8 cellular contexts compared by ENCODE assay signal in genomic region chr2:85889648-85890281, GRCh38. TPM values are rescaled to one million over a fixed set of nuclear protein-coding genes. Genes with fewer than 3 reads are reported as not detected.
DNase-seq lines count a peak whose midpoint lies in the region; FAIRE-seq and TF ChIP-seq lines count a peak whose summit lies in the region.

No MANE protein-coding gene starts in this region.

- no peaks in the 10 kb centered on the region for H4K20me1 ChIP-seq in SU-DHL-6 (ENCODE audit: low read depth, low read length)

- WGBS in prostate gland, result 17% methylated on average over 20 of the region's 20 CpGs

- H3K4me1 ChIP-seq in prostate gland (replicated peaks), result no peaks in the 10 kb centered on the region

- H3K27ac ChIP-seq in SU-DHL-6 (ENCODE audit: low read depth, low read length) (no peak overlapping the region), prostate gland (peak overlapping the region; percentile 74 to 82)

- no peaks in the 10 kb centered on the region for H3K27me3 ChIP-seq in GM06990 (replicated peaks; ENCODE audit: control insufficient read depth, insufficient read depth, low read length)
- H3K27me3 ChIP-seq in SU-DHL-6 (ENCODE audit: low read length), result no peaks in the 10 kb centered on the region
- H3K27me3 ChIP-seq in prostate gland (replicated peaks; ENCODE audit: insufficient read depth), result no peaks in the 10 kb centered on the region

- H3K4me2 ChIP-seq in SU-DHL-6 (ENCODE audit: low read depth, low read length, poor library complexity, severe bottlenecking), result peak overlapping the region; percentile 88

- no peaks in the 10 kb centered on the region for H3K79me2 ChIP-seq in SU-DHL-6 (ENCODE audit: insufficient read depth, low read length)

- intact Hi-C loops in prostate gland (cut with DNase I), result loop anchor here (1.0 to 10.0 kb wide), 6 partner anchors 37 to 191 kb away; no protein-coding TSS in a partner anchor

- H3K36me3 ChIP-seq in GM06990 (ENCODE audit: control insufficient read depth, insufficient read depth, low read length) (no peaks in the 10 kb centered on the region), SU-DHL-6 (ENCODE audit: low read length) (no peaks in the 10 kb centered on the region), prostate gland (no peaks in the 10 kb centered on the region)

- H3K36me3 Mint-ChIP-seq in glutamatergic neuron (ENCODE audit: unreplicated experiment), result peaks cover 4% of the 10 kb centered on the region

- no peaks in the 10 kb centered on the region for H3K9me2 ChIP-seq in SU-DHL-6 (replicated peaks; ENCODE audit: insufficient read depth, low read length)

- peak overlapping the region; percentile 90 for H3K4me3 Mint-ChIP-seq in glutamatergic neuron (ENCODE audit: unreplicated experiment)

- TF ChIP-seq CTCF in GM06990 (IDR thresholded peaks at IDR 0.05; ENCODE audit: insufficient read depth, low read length, poor library complexity, severe bottlenecking), result no peak
- no peak for TF ChIP-seq CTCF in SU-DHL-6 (IDR thresholded peaks at IDR 0.05; ENCODE audit: insufficient read depth, low read length, poor library complexity, severe bottlenecking)
- no peak for TF ChIP-seq CTCF in glutamatergic neuron (IDR thresholded peaks at IDR 0.05; ENCODE audit: partially characterized antibody, unreplicated experiment)
- no peak for TF ChIP-seq CTCF in prostate gland (IDR thresholded peaks at IDR 0.05)

- H2AFZ ChIP-seq in SU-DHL-6 (ENCODE audit: low read depth, low read length, severe bottlenecking), result peak overlapping the region; percentile 96

- H3K9me3 Mint-ChIP-seq in glutamatergic neuron (ENCODE audit: unreplicated experiment), result peaks cover 16% of the 10 kb centered on the region

- H3K4me3 ChIP-seq in GM06990 (replicated peaks; ENCODE audit: low read depth, low read length), result peak overlapping the region; percentile 65
- H3K4me3 ChIP-seq in SU-DHL-6 (ENCODE audit: insufficient read depth, low read length, poor library complexity, severe bottlenecking), result peak overlapping the region; percentile 82
- peak overlapping the region; percentile 76 to 86 for H3K4me3 ChIP-seq in prostate gland

- H3K9ac ChIP-seq in SU-DHL-6 (ENCODE audit: low read length), result peak overlapping the region; percentile 68

- DNase-seq in GM06990 (ENCODE audit: extremely low read depth, insufficient read length) (no peak), glutamatergic neuron (no peak), prostate gland (ENCODE audit: low spot score) (no peak), DMS79 (lab: John Stamatoyannopoulos, UW) (no peak), amniotic stem cell (lab: John Stamatoyannopoulos, UW) (no peak), RCC 7860 (ENCODE audit: low spot score) (no peak), cerebellar cortex (ENCODE audit: low spot score) (no peak)

- TF ChIP-seq POLR2A in prostate gland (IDR thresholded peaks at IDR 0.05), result no peak

- H3K27ac Mint-ChIP-seq in glutamatergic neuron (ENCODE audit: unreplicated experiment), result peak overlapping the region; percentile 97

- FAIRE-seq in RCC 7860 (lab: Jason Lieb, UNC), result no peak

- H3K9me3 ChIP-seq in SU-DHL-6 (ENCODE audit: insufficient read depth, low read length) (no peaks in the 10 kb centered on the region), prostate gland (no peaks in the 10 kb centered on the region)

- H3K4me1 Mint-ChIP-seq in glutamatergic neuron (ENCODE audit: low read depth, unreplicated experiment), result peaks cover 56% of the 10 kb centered on the region

- H3F3A ChIP-seq in SU-DHL-6 (ENCODE audit: insufficient read depth), result peaks cover 12% of the 10 kb centered on the region; the same call in 1 of the 2 replicates

- peaks cover 15% of the 10 kb centered on the region for H3K27me3 Mint-ChIP-seq in glutamatergic neuron (ENCODE audit: unreplicated experiment)

RNA-seq across cellular contexts. Expression of gene ST3GAL5, which starts 1.0 kb away (rescaled TPM):
- total RNA-seq in glutamatergic neuron (ENCODE audit: unreplicated experiment) (46.5 TPM), prostate gland (10 to 100 TPM; 24.7 to 38.6 TPM)
